Comparison of ENCODE assay signal across 30 cellular contexts in genomic region chr5:108036484-108036883, GRCh38.
"Had no signal": no experiment of that assay in that cellular context is flagged by ENCODE, and none has a peak within 500 bp of the region (broad histone marks: within the 10 kb centered on the region; RNA-seq: fewer than 3 reads in every experiment).

No MANE protein-coding gene starts in this region.

- H3K9me3 ChIP-seq: colonic mucosa, heart left ventricle, left ventricle myocardium inferior, lower lobe of right lung, mucosa of descending colon, right atrium auricular region, suprapubic skin, vagina had no signal

- H3K4me1 ChIP-seq: colonic mucosa, heart left ventricle, left ventricle myocardium inferior, lower lobe of right lung, neural progenitor cell, parathyroid adenoma, right atrium auricular region, suprapubic skin, vagina had no signal

- H3K27me3 ChIP-seq: colonic mucosa, heart left ventricle, hepatocyte, neural progenitor cell, right atrium auricular region, suprapubic skin, vagina had no signal

- H3K27me3 Mint-ChIP-seq: dendritic cell treated with granulocyte-macrophage colony-stimulating factor and Interleukin-4, amounts not matched to agents 40 ng/mL and 50 ng/mL, for 4 days; effector memory CD8-positive, alpha-beta T cell; memory B cell; naive B cell; natural killer cell treated with Interleukin-12 subunit alpha and Interleukin-12 subunit beta and Interleukin-15 and Interleukin-18, amount 100 ng/mL, for 72 hours; progenitor cell of endocrine pancreas; stimulated activated naive CD8-positive, alpha-beta T cell treated with anti-CD3 and anti-CD28 coated beads, Interleukin-15, amount 100 ng/mL, for 72 hours had no signal

- H3K4me3 ChIP-seq: colonic mucosa, heart left ventricle, hepatocyte, left ventricle myocardium inferior, lower lobe of right lung, mucosa of descending colon, neural progenitor cell, right atrium auricular region, smooth muscle cell, suprapubic skin, vagina had no signal

- H3K79me2 ChIP-seq: hepatocyte, parathyroid adenoma had no signal

- FAIRE-seq: endometrium, frontal cortex, islet of Langerhans had no signal

- H3K9ac ChIP-seq: neural progenitor cell, parathyroid adenoma had no signal

- ATAC-seq: effector memory CD8-positive, alpha-beta T cell; heart left ventricle; left colon; lower lobe of right lung; mucosa of descending colon; natural killer cell treated with Interleukin-12 subunit alpha and Interleukin-12 subunit beta and Interleukin-15 and Interleukin-18, amount 100 ng/mL, for 72 hours; sciatic nerve; stimulated activated naive CD8-positive, alpha-beta T cell treated with anti-CD3 and anti-CD28 coated beads, Interleukin-15, amount 100 ng/mL, for 72 hours had no signal

- H3K27ac ChIP-seq: colonic mucosa, heart left ventricle, hepatocyte, left ventricle myocardium inferior, lower lobe of right lung, neural progenitor cell, parathyroid adenoma, right atrium auricular region, suprapubic skin, vagina had no signal

- H2AFZ ChIP-seq: hepatocyte, neural progenitor cell, parathyroid adenoma had no signal

- H3K27ac Mint-ChIP-seq: dendritic cell treated with granulocyte-macrophage colony-stimulating factor and Interleukin-4, amounts not matched to agents 40 ng/mL and 50 ng/mL, for 4 days; effector memory CD8-positive, alpha-beta T cell; memory B cell; mesothelial cell of epicardium; naive B cell; natural killer cell treated with Interleukin-12 subunit alpha and Interleukin-12 subunit beta and Interleukin-15 and Interleukin-18, amount 100 ng/mL, for 72 hours; neural progenitor cell; progenitor cell of endocrine pancreas; stimulated activated naive CD8-positive, alpha-beta T cell treated with anti-CD3 and anti-CD28 coated beads, Interleukin-15, amount 100 ng/mL, for 72 hours had no signal

- H3K36me3 ChIP-seq: colonic mucosa, heart left ventricle, left ventricle myocardium inferior, lower lobe of right lung, right atrium auricular region, suprapubic skin, vagina had no signal

- H3K4me1 Mint-ChIP-seq: memory B cell; naive B cell; neural progenitor cell; stimulated activated naive CD8-positive, alpha-beta T cell treated with anti-CD3 and anti-CD28 coated beads, Interleukin-15, amount 100 ng/mL, for 72 hours had no signal

- H3K9me3 Mint-ChIP-seq: dendritic cell treated with granulocyte-macrophage colony-stimulating factor and Interleukin-4, amounts not matched to agents 40 ng/mL and 50 ng/mL, for 4 days; effector memory CD8-positive, alpha-beta T cell; memory B cell; naive B cell; natural killer cell treated with Interleukin-12 subunit alpha and Interleukin-12 subunit beta and Interleukin-15 and Interleukin-18, amount 100 ng/mL, for 72 hours; neural progenitor cell; stimulated activated naive CD8-positive, alpha-beta T cell treated with anti-CD3 and anti-CD28 coated beads, Interleukin-15, amount 100 ng/mL, for 72 hours had no signal

- H3K4me3 Mint-ChIP-seq: dendritic cell treated with granulocyte-macrophage colony-stimulating factor and Interleukin-4, amounts not matched to agents 40 ng/mL and 50 ng/mL, for 4 days; effector memory CD8-positive, alpha-beta T cell; memory B cell; mesothelial cell of epicardium; naive B cell; natural killer cell treated with Interleukin-12 subunit alpha and Interleukin-12 subunit beta and Interleukin-15 and Interleukin-18, amount 100 ng/mL, for 72 hours; neural progenitor cell; stimulated activated naive CD8-positive, alpha-beta T cell treated with anti-CD3 and anti-CD28 coated beads, Interleukin-15, amount 100 ng/mL, for 72 hours had no signal

- H3K36me3 Mint-ChIP-seq: natural killer cell treated with Interleukin-12 subunit alpha and Interleukin-12 subunit beta and Interleukin-15 and Interleukin-18, amount 100 ng/mL, for 72 hours had no signal

- H3K4me2 ChIP-seq: hepatocyte, neural progenitor cell, smooth muscle cell had no signal

- DNase-seq: colonic mucosa; effector memory CD8-positive, alpha-beta T cell; heart left ventricle; left colon; left ventricle myocardium inferior; lower lobe of right lung; mucosa of descending colon; naive B cell; stimulated activated CD4-positive, alpha-beta T cell treated with anti-CD3 and anti-CD28 coated beads, Interleukin-12 subunit alpha, Interleukin-12 subunit beta, amount 100 ng/mL, for 4 hours; stimulated activated CD4-positive, alpha-beta T cell treated with anti-CD3 and anti-CD28 coated beads, Interleukin-1b, Interleukin-23, amount 100 ng/mL, for 48 hours; stimulated activated CD4-positive, alpha-beta T cell treated with anti-CD3 and anti-CD28 coated beads, Interleukin-4, amount 100 ng/mL, for 1 hour; stimulated activated CD8-positive, alpha-beta memory T cell treated with anti-CD3 and anti-CD28 coated beads, Interleukin-4, amount 100 ng/mL, for 48 hours; stimulated activated naive CD4-positive, alpha-beta T cell; stimulated activated naive CD8-positive, alpha-beta T cell treated with anti-CD3 and anti-CD28 coated beads, Interleukin-15, amount 100 ng/mL, for 72 hours had no signal
